17 cellular contexts compared by ENCODE assay signal in genomic region chr9:83034587-83034986, GRCh38. TPM values are rescaled to one million over a fixed set of nuclear protein-coding genes. Genes with fewer than 3 reads are reported as not detected.
DNase-seq lines count a peak whose midpoint lies in the region; FAIRE-seq and TF ChIP-seq lines count a peak whose summit lies in the region.
"Had no signal": no experiment of that assay in that cellular context is flagged by ENCODE, and none has a peak within 500 bp of the region (broad histone marks: within the 10 kb centered on the region; RNA-seq: fewer than 3 reads in every experiment).

No MANE protein-coding gene starts in this region.

- FAIRE-seq in H54 (lab: Jason Lieb, UNC) (peak; percentile 96), RCC 7860 (lab: Jason Lieb, UNC) (peak; percentile 94)
- FAIRE-seq: kidney had no signal

- no peak for TF ChIP-seq POLR2A in H54 (IDR thresholded peaks at IDR 0.05; ENCODE audit: low read depth, low read length)

- H3K4me3 ChIP-seq in fibroblast of villous mesenchyme (ENCODE audit: low read depth, low read length): no peak overlapping the region
- H3K4me3 ChIP-seq: uterus had no signal

- DNase-seq in A172 (ENCODE audit: low spot score) (peak; percentile 72), H54 (ENCODE audit: insufficient read length, low spot score) (no peak), RCC 7860 (ENCODE audit: low spot score) (peak; percentile 85), fibroblast of villous mesenchyme (ENCODE audit: low read depth) (peak; percentile 56), COLO829 (ENCODE audit: low spot score) (no peak), NCI-H1930 (lab: John Stamatoyannopoulos, UW) (no peak), SK-N-DZ (ENCODE audit: low spot score) (no peak)
- no peak for DNase-seq in stimulated activated naive CD4-positive, alpha-beta T cell (lab: John Stamatoyannopoulos, UW)
- DNase-seq: activated CD4-positive, CD25-positive, alpha-beta regulatory T cell treated with anti-CD3 and anti-CD28 coated beads, Interleukin-2, amount 50 U/mL, for 72 hours; amygdala; cortex of kidney; GF-D8; kidney; NCI-H1048; NCI-H2171 treated with DMSO at 0.1 percent for 48 hours; retina; uterus had no signal

- TF ChIP-seq CTCF in fibroblast of villous mesenchyme (IDR thresholded peaks at IDR 0.05; ENCODE audit: insufficient read depth, low read depth, low read length): no peak

RNA-seq across cellular contexts. Expression of gene RASEF, which starts 28.4 kb away (rescaled TPM):
- 3.0 and 4.0 TPM in 2 replicates for total RNA-seq in A172 (2014; rRNA removed; shearing (Covaris generic))
- total RNA-seq in fibroblast of villous mesenchyme: 0.43 and 0.97 TPM in 2 replicates
- 0.53 and 0.83 TPM in 2 replicates for polyA plus RNA-seq in SK-N-DZ (2014; cell fraction: cytosol; rRNA removed)
- 0.46 and 1.0 TPM in 2 replicates for polyA plus RNA-seq in SK-N-DZ (2014; cell fraction: nucleus; rRNA removed)

Comparison
In these comparisons a context has a peak if more than half of its experiments do, and no peak if none do; other contexts are left out.
1. DNase-seq: peak in A172 (single experiment), RCC 7860 (single experiment) and fibroblast of villous mesenchyme (single experiment); none in H54 (single experiment), COLO829 (single experiment), NCI-H1930 (0 of 2), stimulated activated naive CD4-positive, alpha-beta T cell (0 of 6) and SK-N-DZ (single experiment).